Comparison of ENCODE assay signal across 8 cellular contexts in genomic region chr17:75779250-75779986, GRCh38. TPM values are rescaled to one million over a fixed set of nuclear protein-coding genes. Genes with fewer than 3 reads are reported as not detected.
DNase-seq lines count a peak whose midpoint lies in the region; ATAC-seq and TF ChIP-seq lines count a peak whose summit lies in the region.

No MANE protein-coding gene starts in this region.

- intact Hi-C loops in activated CD4-positive, alpha-beta T cell treated with anti-CD3 and anti-CD28 coated beads for 36 hours (cut with DNase I, micrococcal nuclease) = loop anchor here (1.0 to 5.0 kb wide), 14 partner anchors 14 to 958 kb away; partner anchors contain the start of genes UBALD2 (in 2 of the 2), GALK1 (in 1 of the 2), GALR2 (in 1 of the 2) and RECQL5 (in 1 of the 2)

- H3K4me3 Mint-ChIP-seq in activated CD4-positive, alpha-beta T cell treated with anti-CD3 and anti-CD28 coated beads for 36 hours = peak overlapping the region; percentile 98

- peak; percentile 66 for ATAC-seq in HG03439 (IDR thresholded peaks at IDR 0.05; ENCODE audit: unreplicated experiment)
- ATAC-seq in activated CD4-positive, alpha-beta T cell treated with anti-CD3 and anti-CD28 coated beads for 36 hours = peak; percentile 69

- peaks cover 1% of the 10 kb centered on the region for H3K27me3 Mint-ChIP-seq in activated CD4-positive, alpha-beta T cell treated with anti-CD3 and anti-CD28 coated beads for 36 hours

- H3K4me3 ChIP-seq in choroid plexus epithelial cell (ENCODE audit: low read depth, low read length) = peak overlapping the region; percentile 85

- CTCF ChIA-PET in activated CD4-positive, alpha-beta T cell treated with anti-CD3 and anti-CD28 coated beads for 36 hours (lab: Charles Lee) = interaction anchor here (0.6 to 2.3 kb wide), 10 partner anchors 14 to 231 kb away, joined by 3 to 8 read pairs (median 4); partner anchors contain the start of genes GALK1, TRIM65 and WBP2

- no peaks in the 10 kb centered on the region for H3K9me3 Mint-ChIP-seq in activated CD4-positive, alpha-beta T cell treated with anti-CD3 and anti-CD28 coated beads for 36 hours (ENCODE audit: low read depth)

- DNase-seq in Ammon's horn (ENCODE audit: low spot score) (peak; percentile 100), GM19238 (ENCODE audit: insufficient read length, low spot score) (peak; percentile 92), NCI-H510A (lab: John Stamatoyannopoulos, UW) (peak; percentile 96), choroid plexus epithelial cell (ENCODE audit: low read depth) (peak; percentile 100), kidney tubule cell (ENCODE audit: low spot score) (peak; percentile 100)
- DNase-seq in activated CD4-positive, alpha-beta T cell treated with anti-CD3 and anti-CD28 coated beads for 36 hours = peak; percentile 96
- DNase-seq in stimulated activated CD4-positive, alpha-beta T cell treated with anti-CD3 and anti-CD28 coated beads, Interleukin-1b, Interleukin-23, amount 100 ng/mL, for 24 hours (ENCODE audit: low read depth in 4 of 4, low spot score in 1 of 4) = peak; percentile 83 to 90 (median 86)

- POLR2A ChIA-PET in activated CD4-positive, alpha-beta T cell treated with anti-CD3 and anti-CD28 coated beads for 36 hours (lab: Charles Lee) = interaction anchor here (0.6 to 1.6 kb wide), 24 partner anchors 9 to 819 kb away, joined by 3 to 25 read pairs (median 4); partner anchors contain the start of genes GALK1, ITGB4, SLC25A19 and UNC13D

- peak overlapping the region; percentile 99 for H3K27ac Mint-ChIP-seq in activated CD4-positive, alpha-beta T cell treated with anti-CD3 and anti-CD28 coated beads for 36 hours

- TF ChIP-seq CTCF in choroid plexus epithelial cell (conservative IDR thresholded peaks at IDR 0.05; ENCODE audit: low read depth, low read length) = no peak

- H3K4me1 Mint-ChIP-seq in activated CD4-positive, alpha-beta T cell treated with anti-CD3 and anti-CD28 coated beads for 36 hours = peaks cover 46% of the 10 kb centered on the region

- peaks cover 45% of the 10 kb centered on the region for H3K36me3 Mint-ChIP-seq in activated CD4-positive, alpha-beta T cell treated with anti-CD3 and anti-CD28 coated beads for 36 hours (ENCODE audit: low read depth)

RNA-seq across cellular contexts. Expression of gene UNK, which starts 5.2 kb away (rescaled TPM):
- total RNA-seq in activated CD4-positive, alpha-beta T cell treated with anti-CD3 and anti-CD28 coated beads for 36 hours = 10 to 100 TPM; 24.5 to 33.7 TPM

RNA-seq across cellular contexts. Expression of gene GALK1, which starts 14.4 kb away (rescaled TPM):
- total RNA-seq in activated CD4-positive, alpha-beta T cell treated with anti-CD3 and anti-CD28 coated beads for 36 hours = 10 to 100 TPM; 50.3 to 63.2 TPM

RNA-seq across cellular contexts. Expression of gene ITGB4, which starts 58.2 kb away (rescaled TPM):
- total RNA-seq in activated CD4-positive, alpha-beta T cell treated with anti-CD3 and anti-CD28 coated beads for 36 hours = 1 to 10 TPM in 1 of 2 experiments, under 1 TPM in 1; 0.62 to 1.5 TPM

Comparison
In these comparisons a context has a peak if more than half of its experiments do, and no peak if none do; other contexts are left out.
1. Peak in every context shown above with its lines: DNase-seq, ATAC-seq and H3K4me3 ChIP-seq.